Comparison of ENCODE assay signal across 8 cellular contexts in the genomic region with DNA sequence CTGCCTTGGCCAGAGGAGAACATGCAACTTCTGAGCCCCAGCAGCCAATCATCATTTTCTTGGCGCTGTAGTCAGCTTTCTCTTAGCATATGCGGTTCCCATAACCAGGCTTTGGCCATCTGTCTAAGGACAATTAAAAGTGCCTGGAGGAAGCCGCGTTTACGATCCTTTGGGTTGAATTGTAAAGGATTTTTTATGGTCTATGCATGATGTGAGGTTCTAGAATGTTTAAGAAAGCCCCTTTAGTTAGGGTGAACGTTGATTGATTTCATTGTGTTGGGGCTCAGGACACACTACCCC. TPM values are rescaled to one million over a fixed set of nuclear protein-coding genes. Genes with fewer than 3 reads are reported as not detected.
A peak's percentile ranks its signal among the peaks of the same experiment; 100 is the strongest.
DNase-seq lines count a peak whose midpoint lies in the region; ATAC-seq and TF ChIP-seq lines count a peak whose summit lies in the region.

No MANE protein-coding gene starts in this region.

- no peaks in the 10 kb centered on the region for H3K9me3 Mint-ChIP-seq in T-helper 1 cell treated with Interleukin-12 subunit alpha and Interleukin-12 subunit beta and Interleukin-4 antibody, amounts not matched to agents 30 μg/mL and 1 μg/mL, for 36 hours
- no peaks in the 10 kb centered on the region for H3K9me3 Mint-ChIP-seq in activated naive CD8-positive, alpha-beta T cell treated with anti-CD3 and anti-CD28 coated beads for 36 hours

- no peaks in the 10 kb centered on the region for H3K27me3 ChIP-seq in kidney epithelial cell (ENCODE audit: control insufficient read depth, insufficient read depth, low read length)

- H3K27ac Mint-ChIP-seq in T-helper 1 cell treated with Interleukin-12 subunit alpha and Interleukin-12 subunit beta and Interleukin-4 antibody, amounts not matched to agents 30 μg/mL and 1 μg/mL, for 36 hours: peak overlapping the region; percentile 99
- H3K27ac Mint-ChIP-seq in activated naive CD8-positive, alpha-beta T cell treated with anti-CD3 and anti-CD28 coated beads for 36 hours: peak overlapping the region; percentile 98

- H3K4me3 Mint-ChIP-seq in T-helper 1 cell treated with Interleukin-12 subunit alpha and Interleukin-12 subunit beta and Interleukin-4 antibody, amounts not matched to agents 30 μg/mL and 1 μg/mL, for 36 hours: peak overlapping the region; percentile 99
- H3K4me3 Mint-ChIP-seq in activated naive CD8-positive, alpha-beta T cell treated with anti-CD3 and anti-CD28 coated beads for 36 hours: peak overlapping the region; percentile 95

- peaks cover 33% of the 10 kb centered on the region for H3K4me1 Mint-ChIP-seq in T-helper 1 cell treated with Interleukin-12 subunit alpha and Interleukin-12 subunit beta and Interleukin-4 antibody, amounts not matched to agents 30 μg/mL and 1 μg/mL, for 36 hours (ENCODE audit: low read depth)
- peaks cover 24% of the 10 kb centered on the region for H3K4me1 Mint-ChIP-seq in activated naive CD8-positive, alpha-beta T cell treated with anti-CD3 and anti-CD28 coated beads for 36 hours

- no peak for TF ChIP-seq CTCF in kidney epithelial cell (IDR thresholded peaks at IDR 0.05; ENCODE audit: insufficient read depth, low read length, poor library complexity, severe bottlenecking)

- H3K27ac ChIP-seq in temporal lobe (ENCODE audit: low read depth, low read length): peak overlapping the region; percentile 96

- peaks cover 1% of the 10 kb centered on the region for H3K36me3 Mint-ChIP-seq in T-helper 1 cell treated with Interleukin-12 subunit alpha and Interleukin-12 subunit beta and Interleukin-4 antibody, amounts not matched to agents 30 μg/mL and 1 μg/mL, for 36 hours (ENCODE audit: low read depth)
- H3K36me3 Mint-ChIP-seq in activated naive CD8-positive, alpha-beta T cell treated with anti-CD3 and anti-CD28 coated beads for 36 hours: no peaks in the 10 kb centered on the region

- H3K36me3 ChIP-seq in kidney epithelial cell (ENCODE audit: control insufficient read depth, insufficient read depth, low read length): no peaks in the 10 kb centered on the region

- DNase-seq in T-helper 1 cell (no peak), kidney epithelial cell (ENCODE audit: low read depth) (no peak), midbrain (lab: John Stamatoyannopoulos, UW) (no peak)
- DNase-seq in activated naive CD8-positive, alpha-beta T cell treated with anti-CD3 and anti-CD28 coated beads for 36 hours: no peak
- no peak for DNase-seq in activated CD4-positive, alpha-beta T cell treated with anti-CD3 and anti-CD28 coated beads for 4 hours

- peak overlapping the region; percentile 85 for H3K4me3 ChIP-seq in kidney epithelial cell (ENCODE audit: low read depth, low read length)

- ATAC-seq in HG03045 (IDR thresholded peaks at IDR 0.05; ENCODE audit: unreplicated experiment): no peak

- H3K27me3 Mint-ChIP-seq in T-helper 1 cell treated with Interleukin-12 subunit alpha and Interleukin-12 subunit beta and Interleukin-4 antibody, amounts not matched to agents 30 μg/mL and 1 μg/mL, for 36 hours (ENCODE audit: low read depth): no peaks in the 10 kb centered on the region
- peaks cover 7% of the 10 kb centered on the region for H3K27me3 Mint-ChIP-seq in activated naive CD8-positive, alpha-beta T cell treated with anti-CD3 and anti-CD28 coated beads for 36 hours

RNA-seq across cellular contexts. Expression of gene CDK19, which starts 0.8 kb away (rescaled TPM):
- total RNA-seq in activated naive CD8-positive, alpha-beta T cell treated with anti-CD3 and anti-CD28 coated beads for 36 hours: 1 to 10 TPM; 8.8 to 9.2 TPM
- total RNA-seq in kidney epithelial cell (15.1 and 17.6 TPM in 2 replicates), temporal lobe (59.0 TPM)

RNA-seq across cellular contexts. Expression of gene AMD1, which starts 58.5 kb away (rescaled TPM):
- 100 to 1,000 TPM; 113 to 117 TPM for total RNA-seq in activated naive CD8-positive, alpha-beta T cell treated with anti-CD3 and anti-CD28 coated beads for 36 hours
- 90.1 and 93.6 TPM in 2 replicates for total RNA-seq in kidney epithelial cell
- total RNA-seq in temporal lobe: 79.7 TPM
